24 cellular contexts compared by ENCODE assay signal in genomic region chr14:96221109-96221650, GRCh38. TPM values are rescaled to one million over a fixed set of nuclear protein-coding genes. Genes with fewer than 3 reads are reported as not detected.
"Had no signal": no experiment of that assay in that cellular context is flagged by ENCODE, and none has a peak within 500 bp of the region (broad histone marks: within the 10 kb centered on the region; RNA-seq: fewer than 3 reads in every experiment).

No MANE protein-coding gene starts in this region.

- H3K4me3 ChIP-seq: cardiac muscle cell, lower lobe of right lung, neural progenitor cell, sigmoid colon, smooth muscle cell, stomach, suprapubic skin, uterus had no signal

- DNase-seq: activated CD4-positive, alpha-beta memory T cell treated with anti-CD3 and anti-CD28 coated beads for 36 hours; activated CD4-positive, alpha-beta T cell treated with anti-CD3 and anti-CD28 coated beads for 48 hours; activated naive CD4-positive, alpha-beta T cell treated with anti-CD3 and anti-CD28 coated beads for 36 hours; activated naive CD8-positive, alpha-beta T cell treated with anti-CD3 and anti-CD28 coated beads, Interleukin-2, amount 50 U/mL, for 24 hours; activated T-cell treated with anti-CD3 and anti-CD28 coated beads, Interleukin-2, amount 50 U/mL, for 48 hours; cortex of kidney; endodermal cell; foreskin keratinocyte; immature natural killer cell; lower lobe of right lung; naive thymus-derived CD4-positive, alpha-beta T cell; retina; sigmoid colon; stimulated activated CD4-positive, alpha-beta T cell treated with anti-CD3 and anti-CD28 coated beads, Interleukin-15, amount 100 ng/mL, for 24 hours; stomach; uterus had no signal

- H3K27me3 ChIP-seq: cardiac muscle cell, foreskin keratinocyte, neural progenitor cell, sigmoid colon, suprapubic skin, uterus had no signal

- H3K36me3 ChIP-seq: cardiac muscle cell, lower lobe of right lung, neural progenitor cell, sigmoid colon, stomach, suprapubic skin, uterus had no signal

- H3K27ac ChIP-seq: cardiac muscle cell, foreskin keratinocyte, lower lobe of right lung, neural progenitor cell, suprapubic skin, uterus had no signal

- H3K9me3 ChIP-seq: lower lobe of right lung, sigmoid colon, stomach, suprapubic skin, uterus had no signal

- ATAC-seq: activated naive CD8-positive, alpha-beta T cell treated with anti-CD3 and anti-CD28 coated beads, Interleukin-2, amount 50 U/mL, for 24 hours; foreskin keratinocyte; left lobe of liver; naive thymus-derived CD4-positive, alpha-beta T cell; stimulated activated memory B cell treated with anti-CD40 and anti-IgM and Interleukin-4, amounts not matched to agents 10 μg/mL and 1 μg/mL and 100 μg/mL, for 72 hours had no signal

- H3K4me1 ChIP-seq: neural progenitor cell, uterus had no signal

RNA-seq across cellular contexts. Expression of gene BDKRB2, which starts 16.5 kb away (rescaled TPM):
- total RNA-seq: naive thymus-derived CD4-positive, alpha-beta T cell had no signal
- polyA plus RNA-seq: cardiac muscle cell, immature natural killer cell had no signal

RNA-seq across cellular contexts. Expression of gene BDKRB1, which starts 34.8 kb away (rescaled TPM):
- total RNA-seq: activated CD4-positive, alpha-beta memory T cell treated with anti-CD3 and anti-CD28 coated beads for 36 hours; activated naive CD4-positive, alpha-beta T cell treated with anti-CD3 and anti-CD28 coated beads for 36 hours; cerebellum; glomerular endothelial cell; left lobe of liver; lower lobe of right lung; naive thymus-derived CD4-positive, alpha-beta T cell had no signal
- polyA plus RNA-seq: cardiac muscle cell; immature natural killer cell; naive thymus-derived CD4-positive, alpha-beta T cell had no signal
